In genomic region chr7:23012186-23012585, GRCh38 we compare ENCODE assay signal across 10 cellular contexts. TPM values are rescaled to one million over a fixed set of nuclear protein-coding genes. Genes with fewer than 3 reads are reported as not detected.
DNase-seq lines count a peak whose midpoint lies in the region; ATAC-seq and TF ChIP-seq lines count a peak whose summit lies in the region.
"Had no signal": no experiment of that assay in that cellular context is flagged by ENCODE, and none has a peak within 500 bp of the region (broad histone marks: within the 10 kb centered on the region; RNA-seq: fewer than 3 reads in every experiment).

No MANE protein-coding gene starts in this region.

- no peak for TF ChIP-seq EP300 in upper lobe of left lung (IDR thresholded peaks at IDR 0.05)

- H3K9ac ChIP-seq in MM.1S (ENCODE audit: low read length) (peak overlapping the region; percentile 65; the same call in 1 of the 2 replicates), parathyroid adenoma (no peak overlapping the region)

- H3K9me3 Mint-ChIP-seq in Caco-2 (ENCODE audit: unreplicated experiment), result no peaks in the 10 kb centered on the region

- 69 to 74% methylated on average over 6 of the region's 6 CpGs for WGBS in ectodermal cell, 2 experiments
- 66 to 74% methylated on average over 6 of the region's 6 CpGs for WGBS in upper lobe of left lung, 2 donors

- no peaks in the 10 kb centered on the region for H4K20me1 ChIP-seq in MM.1S (ENCODE audit: insufficient read depth, low read length)

- BruUV-seq in Caco-2 (replicated peaks; lab: Mats Ljungman, UMichigan), result TSS peak; percentile 37

- intact Hi-C loops in Caco-2 (cut with micrococcal nuclease; ENCODE audit: unreplicated experiment), result loop anchor here (5.0 kb wide), 1 partner anchor 190 kb away; the partner anchor contains the start of gene TOMM7

- DNase-seq in Caco-2, result no peak
- DNase-seq in MM.1S, result no peak
- no peak for DNase-seq in NK-92 (lab: John Stamatoyannopoulos, UW; ENCODE audit: unreplicated experiment)
- no peak for DNase-seq in NCI-H1105 (lab: John Stamatoyannopoulos, UW)
- no peak for DNase-seq in upper lobe of left lung
- DNase-seq: NCI-H1048, occipital lobe had no signal

- H3F3A ChIP-seq in MM.1S (ENCODE audit: insufficient read depth, low read length), result no peaks in the 10 kb centered on the region

- no peak overlapping the region for H3K4me3 Mint-ChIP-seq in Caco-2 (ENCODE audit: unreplicated experiment)

- no peak for ATAC-seq in HG02759 (IDR thresholded peaks at IDR 0.05; ENCODE audit: unreplicated experiment)
- ATAC-seq in upper lobe of left lung (ENCODE audit: low FRiP score in 2 of 2), result no peak

- peaks cover 7% of the 10 kb centered on the region for H3K36me3 Mint-ChIP-seq in Caco-2 (ENCODE audit: insufficient read depth, unreplicated experiment)

- H3K9me3 ChIP-seq in Caco-2 (no peaks in the 10 kb centered on the region), MM.1S (replicated peaks; ENCODE audit: insufficient read depth, low read length) (no peaks in the 10 kb centered on the region), ectodermal cell (ENCODE audit: control insufficient read depth, low read length) (no peaks in the 10 kb centered on the region), parathyroid adenoma (ENCODE audit: control insufficient read depth, low read length) (no peaks in the 10 kb centered on the region), upper lobe of left lung (no peaks in the 10 kb centered on the region)

- no peak overlapping the region for H3K27ac Mint-ChIP-seq in Caco-2 (ENCODE audit: unreplicated experiment)

- H3K4me1 Mint-ChIP-seq in Caco-2 (ENCODE audit: low read depth, unreplicated experiment), result peaks cover 6% of the 10 kb centered on the region

- peaks cover 63% of the 10 kb centered on the region for H3K79me2 ChIP-seq in MM.1S (ENCODE audit: low read length)
- no peaks in the 10 kb centered on the region for H3K79me2 ChIP-seq in parathyroid adenoma

- H3K27me3 ChIP-seq in Caco-2 (replicated peaks; ENCODE audit: control insufficient read depth, insufficient read depth, low read length) (no peaks in the 10 kb centered on the region), MM.1S (replicated peaks; ENCODE audit: insufficient read depth, low read length) (no peaks in the 10 kb centered on the region), ectodermal cell (ENCODE audit: control insufficient read depth, insufficient read depth, low read length, poor library complexity, severe bottlenecking) (no peaks in the 10 kb centered on the region), parathyroid adenoma (ENCODE audit: control insufficient read depth, insufficient read depth, low read length) (no peaks in the 10 kb centered on the region), upper lobe of left lung (no peaks in the 10 kb centered on the region)

- peak overlapping the region; percentile 93 for H3K4me3 ChIP-seq in Caco-2 (ENCODE audit: low read depth, low read length)
- peak overlapping the region; percentile 74 for H3K4me3 ChIP-seq in MM.1S (ENCODE audit: low read length)
- H3K4me3 ChIP-seq in ectodermal cell (ENCODE audit: insufficient read depth, low read depth, low read length), result peak overlapping the region; percentile 86
- peak overlapping the region; percentile 63 for H3K4me3 ChIP-seq in parathyroid adenoma (ENCODE audit: low read depth, low read length)
- peak overlapping the region in 1 of 4 donors; percentile 97 for H3K4me3 ChIP-seq in upper lobe of left lung

- TF ChIP-seq CTCF in Caco-2 (IDR thresholded peaks at IDR 0.05; ENCODE audit: insufficient read depth in 1 of 2, low read depth in 1 of 2, low read length in 1 of 2, severe bottlenecking in 1 of 2, unreplicated experiment in 1 of 2) (no peak), MM.1S (IDR thresholded peaks at IDR 0.05; ENCODE audit: low read length) (no peak), parathyroid adenoma (IDR thresholded peaks at IDR 0.05) (no peak), upper lobe of left lung (IDR thresholded peaks at IDR 0.05) (no peak)

- no peaks in the 10 kb centered on the region for H3K36me3 ChIP-seq in Caco-2 (ENCODE audit: control insufficient read depth, insufficient read depth, low read length)
- H3K36me3 ChIP-seq in MM.1S (replicated peaks; ENCODE audit: insufficient read depth, low read length), result no peaks in the 10 kb centered on the region
- no peaks in the 10 kb centered on the region for H3K36me3 ChIP-seq in ectodermal cell (ENCODE audit: control insufficient read depth, insufficient read depth, low read length)
- no peaks in the 10 kb centered on the region for H3K36me3 ChIP-seq in parathyroid adenoma (ENCODE audit: control insufficient read depth, insufficient read depth, low read length)
- no peaks in the 10 kb centered on the region for H3K36me3 ChIP-seq in upper lobe of left lung

- POLR2A ChIA-PET in Caco-2 (lab: Charles Lee), result no interaction called here

- H3K4me2 ChIP-seq in MM.1S (ENCODE audit: low read depth, low read length) (peak overlapping the region; percentile 66), parathyroid adenoma (ENCODE audit: low read length) (no peak overlapping the region)

- H3K4me1 ChIP-seq in Caco-2 (peaks cover 6% of the 10 kb centered on the region; the same call in 1 of the 2 replicates), MM.1S (ENCODE audit: low read length) (peaks cover 32% of the 10 kb centered on the region), ectodermal cell (ENCODE audit: control insufficient read depth, insufficient read depth, low read length) (no peaks in the 10 kb centered on the region), parathyroid adenoma (peaks cover 4% of the 10 kb centered on the region), upper lobe of left lung (peaks cover 15 to 26% (median 20%) of the 10 kb centered on the region in 4 donors)

- no peaks in the 10 kb centered on the region for H3K9me2 ChIP-seq in MM.1S (replicated peaks; ENCODE audit: insufficient read depth, low read length)

- H2AFZ ChIP-seq in MM.1S (ENCODE audit: low read length) (no peak overlapping the region), parathyroid adenoma (peak overlapping the region; percentile 90)

- no peak overlapping the region for H3K27ac ChIP-seq in MM.1S (ENCODE audit: low read length)
- H3K27ac ChIP-seq in ectodermal cell (ENCODE audit: insufficient read depth, low read depth, low read length, poor library complexity, severe bottlenecking), result no peak overlapping the region
- no peak overlapping the region for H3K27ac ChIP-seq in parathyroid adenoma
- no peak overlapping the region for H3K27ac ChIP-seq in upper lobe of left lung

- no peaks in the 10 kb centered on the region for H3K27me3 Mint-ChIP-seq in Caco-2 (ENCODE audit: insufficient read depth, unreplicated experiment)

- CTCF ChIA-PET in Caco-2 (lab: Charles Lee), result interaction anchor here (0.6 to 0.9 kb wide), 2 partner anchors 42 to 74 kb away, joined by 3 to 6 read pairs; no protein-coding TSS in a partner anchor

- TF ChIP-seq POLR2A in upper lobe of left lung (IDR thresholded peaks at IDR 0.05), result no peak

RNA-seq across cellular contexts. Expression of gene HYCC1, which starts 1.7 kb away (rescaled TPM):
- total RNA-seq in Caco-2 (2022) (43.4 and 46.2 TPM in 2 replicates), upper lobe of left lung (10 to 100 TPM; 16.4 to 43.6 (median 38.8) TPM)
- polyA plus RNA-seq in ectodermal cell (2013, experiment 1 of 4), result 58.3 TPM
- polyA plus RNA-seq in ectodermal cell (2013, experiment 2 of 4), result 58.3 TPM
- 39.1 TPM for polyA plus RNA-seq in ectodermal cell (2013, experiment 3 of 4)
- polyA plus RNA-seq in ectodermal cell (2013, experiment 4 of 4), result 43.9 TPM
